In the genomic region with DNA sequence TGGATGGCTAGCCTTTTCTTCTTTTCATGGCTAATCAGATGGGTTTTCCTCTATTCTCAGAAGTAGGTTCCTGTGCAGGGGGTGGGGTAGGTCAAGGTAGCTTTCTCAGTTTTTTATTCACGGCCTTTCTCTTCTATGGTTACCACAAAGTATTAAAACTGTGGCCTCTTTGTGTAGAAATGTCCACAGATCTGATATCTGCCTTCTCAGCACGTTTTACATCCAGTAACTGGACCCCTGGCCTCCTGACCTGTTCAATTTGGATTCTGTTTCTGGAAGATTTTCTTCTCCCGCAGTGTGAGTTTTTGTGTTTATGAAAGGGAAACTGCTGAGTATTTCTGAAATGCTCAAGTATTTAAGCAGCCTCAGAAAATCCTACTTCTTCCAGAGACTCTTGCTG, we compare ENCODE assay signal across 28 cellular contexts.
"Had no signal": no experiment of that assay in that cellular context is flagged by ENCODE, and none has a peak within 500 bp of the region (broad histone marks: within the 10 kb centered on the region; RNA-seq: fewer than 3 reads in every experiment).

No MANE protein-coding gene starts in this region.

- H3K4me1 Mint-ChIP-seq: endodermal cell, mesothelial cell of epicardium had no signal

- H3K27ac Mint-ChIP-seq: effector memory CD8-positive, alpha-beta T cell; endodermal cell; mesothelial cell of epicardium had no signal

- H3K4me3 Mint-ChIP-seq: effector memory CD8-positive, alpha-beta T cell; endodermal cell; mesothelial cell of epicardium had no signal

- H3K27me3 ChIP-seq: dorsolateral prefrontal cortex, esophagus squamous epithelium, gastrocnemius medialis, heart right ventricle, left lung had no signal

- H3K9me3 ChIP-seq: esophagus squamous epithelium, gastrocnemius medialis, left lung, lower lobe of right lung, mucosa of descending colon had no signal

- H3K36me3 Mint-ChIP-seq: mesothelial cell of epicardium had no signal

- H3K4me3 ChIP-seq: coronary artery, dorsolateral prefrontal cortex, esophagus squamous epithelium, gastrocnemius medialis, heart right ventricle, left lung, lower lobe of right lung, mucosa of descending colon had no signal

- H3K27me3 Mint-ChIP-seq: effector memory CD8-positive, alpha-beta T cell had no signal

- H3K27ac ChIP-seq: coronary artery, dorsolateral prefrontal cortex, epithelial cell of prostate, esophagus squamous epithelium, gastrocnemius medialis, heart right ventricle, left lung, lower lobe of right lung had no signal

- H3K36me3 ChIP-seq: esophagus squamous epithelium, gastrocnemius medialis, heart right ventricle, left lung, lower lobe of right lung had no signal

- FAIRE-seq: colon, endometrium, islet of Langerhans, keratinocyte had no signal

- ATAC-seq: effector memory CD8-positive, alpha-beta T cell; esophagus mucosa; gastrocnemius medialis; heart right ventricle; left cardiac atrium; left lung; left ventricle myocardium superior; lower lobe of right lung; mucosa of descending colon had no signal

- H3K4me1 ChIP-seq: esophagus squamous epithelium, gastrocnemius medialis, heart right ventricle, left lung, lower lobe of right lung had no signal

- DNase-seq: dermis blood vessel endothelial cell; dorsolateral prefrontal cortex; effector CD4-positive, alpha-beta T cell; effector memory CD8-positive, alpha-beta T cell; endodermal cell; erythroblast; esophagus squamous epithelium; foreskin fibroblast; foreskin melanocyte; gastrocnemius medialis; glutamatergic neuron; head of caudate nucleus; heart right ventricle; hippocampal formation; left cardiac atrium; left lung; left ventricle myocardium superior; lower lobe of right lung; mesenchymal stem cell; mucosa of descending colon had no signal
